In the genomic region with DNA sequence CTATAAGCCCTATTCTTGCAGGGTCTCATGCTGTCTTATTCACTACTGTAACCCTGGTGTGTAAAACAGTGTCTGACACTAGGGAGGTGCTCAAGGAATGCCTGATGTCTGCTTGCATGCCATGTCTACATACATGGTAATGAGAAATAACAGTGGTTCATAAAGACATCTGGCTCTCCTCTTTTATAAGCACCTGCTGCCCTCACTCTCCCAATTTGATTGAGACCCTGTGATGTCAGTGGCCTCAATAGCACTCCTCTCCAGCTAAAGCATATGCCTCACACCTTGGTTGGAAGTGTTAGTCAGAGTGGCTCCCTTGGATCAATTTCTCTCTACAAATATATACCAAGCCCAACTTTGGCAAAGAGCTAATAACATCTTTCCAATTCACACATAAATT, we compare ENCODE assay signal across 15 cellular contexts.
"Had no signal": no experiment of that assay in that cellular context is flagged by ENCODE, and none has a peak within 500 bp of the region (broad histone marks: within the 10 kb centered on the region; RNA-seq: fewer than 3 reads in every experiment).

No MANE protein-coding gene starts in this region.

- DNase-seq: effector memory CD4-positive, alpha-beta T cell; islet precursor cell; mammary epithelial cell; naive thymus-derived CD8-positive, alpha-beta T cell; psoas muscle; retina; stimulated activated CD4-positive, alpha-beta T cell treated with anti-CD3 and anti-CD28 coated beads, Interleukin-2, amount 100 ng/mL, for 24 hours; stimulated activated CD4-positive, alpha-beta T cell treated with anti-CD3 and anti-CD28 coated beads, Interleukin-4, amount 100 ng/mL, for 4 hours; stimulated activated naive B cell treated with anti-CD40 and anti-IgM and Interleukin-4, amounts not matched to agents 10 μg/mL and 1 μg/mL and 100 μg/mL, for 72 hours; stimulated activated naive CD8-positive, alpha-beta T cell treated with anti-CD3 and anti-CD28 coated beads, Interleukin-15, amount 100 ng/mL, for 72 hours; substantia nigra; transverse colon had no signal

- H3K27ac ChIP-seq: neutrophil, psoas muscle, skin epidermis, thoracic aorta, transverse colon had no signal

- H3K27me3 Mint-ChIP-seq: naive thymus-derived CD8-positive, alpha-beta T cell; stimulated activated naive B cell treated with anti-CD40 and anti-IgM and Interleukin-4, amounts not matched to agents 10 μg/mL and 1 μg/mL and 100 μg/mL, for 72 hours; stimulated activated naive CD8-positive, alpha-beta T cell treated with anti-CD3 and anti-CD28 coated beads, Interleukin-15, amount 100 ng/mL, for 72 hours had no signal

- H3K4me1 Mint-ChIP-seq: naive thymus-derived CD8-positive, alpha-beta T cell; stimulated activated naive CD8-positive, alpha-beta T cell treated with anti-CD3 and anti-CD28 coated beads, Interleukin-15, amount 100 ng/mL, for 72 hours had no signal

- H3K4me1 ChIP-seq: psoas muscle, transverse colon had no signal

- H3K27ac Mint-ChIP-seq: naive thymus-derived CD8-positive, alpha-beta T cell; stimulated activated naive B cell treated with anti-CD40 and anti-IgM and Interleukin-4, amounts not matched to agents 10 μg/mL and 1 μg/mL and 100 μg/mL, for 72 hours; stimulated activated naive CD8-positive, alpha-beta T cell treated with anti-CD3 and anti-CD28 coated beads, Interleukin-15, amount 100 ng/mL, for 72 hours had no signal

- H3K9me3 ChIP-seq: neutrophil, psoas muscle, thoracic aorta, transverse colon had no signal

- H3K36me3 ChIP-seq: neutrophil, thoracic aorta, transverse colon had no signal

- H3K4me3 ChIP-seq: psoas muscle, skin epidermis, thoracic aorta, transverse colon had no signal

- H3K9me3 Mint-ChIP-seq: stimulated activated naive B cell treated with anti-CD40 and anti-IgM and Interleukin-4, amounts not matched to agents 10 μg/mL and 1 μg/mL and 100 μg/mL, for 72 hours; stimulated activated naive CD8-positive, alpha-beta T cell treated with anti-CD3 and anti-CD28 coated beads, Interleukin-15, amount 100 ng/mL, for 72 hours had no signal

- H3K4me3 Mint-ChIP-seq: naive thymus-derived CD8-positive, alpha-beta T cell; stimulated activated naive B cell treated with anti-CD40 and anti-IgM and Interleukin-4, amounts not matched to agents 10 μg/mL and 1 μg/mL and 100 μg/mL, for 72 hours; stimulated activated naive CD8-positive, alpha-beta T cell treated with anti-CD3 and anti-CD28 coated beads, Interleukin-15, amount 100 ng/mL, for 72 hours had no signal

- H3K27me3 ChIP-seq: neutrophil, transverse colon had no signal

- H3K36me3 Mint-ChIP-seq: naive thymus-derived CD8-positive, alpha-beta T cell; stimulated activated naive B cell treated with anti-CD40 and anti-IgM and Interleukin-4, amounts not matched to agents 10 μg/mL and 1 μg/mL and 100 μg/mL, for 72 hours had no signal
